In genomic region chr11:16772141-16772512, GRCh38 we compare ENCODE assay signal across 3 cellular contexts.
TF ChIP-seq lines count a peak whose summit lies in the region.

No MANE protein-coding gene starts in this region.

TF ChIP-seq in SK-N-SH, 30 proteins besides CTCF, POLR2A, EP300 and RAD21:
- TF ChIP-seq RFX5 (IDR thresholded peaks at IDR 0.05; ENCODE audit: low read length): no peak
- no peak for TF ChIP-seq SIN3A (IDR thresholded peaks at IDR 0.05; ENCODE audit: borderline replicate concordance, low read depth, low read length)
- no peak for TF ChIP-seq TEAD4 (IDR thresholded peaks at IDR 0.05; ENCODE audit: borderline replicate concordance, insufficient read depth)
- no peak for TF ChIP-seq FOSL2 (IDR thresholded peaks at IDR 0.05; ENCODE audit: borderline replicate concordance, low read depth)
- no peak for TF ChIP-seq USF1 (IDR thresholded peaks at IDR 0.05; ENCODE audit: borderline replicate concordance, low read depth)
- no peak for TF ChIP-seq NFIC (IDR thresholded peaks at IDR 0.05; ENCODE audit: borderline replicate concordance)
- TF ChIP-seq JUND (IDR thresholded peaks at IDR 0.05): no peak
- TF ChIP-seq REST (IDR thresholded peaks at IDR 0.05; ENCODE audit: low read depth, low read length): no peak
- TF ChIP-seq MEF2A (IDR thresholded peaks at IDR 0.05; ENCODE audit: borderline replicate concordance, low read depth): no peak
- no peak for TF ChIP-seq IRF3 (IDR thresholded peaks at IDR 0.05; ENCODE audit: low read depth, low read length)
- TF ChIP-seq MAX (IDR thresholded peaks at IDR 0.05; ENCODE audit: low read depth): no peak
- no peak for TF ChIP-seq POLR2AphosphoS5 (IDR thresholded peaks at IDR 0.05; ENCODE audit: low read depth, low read length)

TF ChIP-seq in SK-N-SH treated with all-trans-retinoic acid at 6 μM for 48 hours, 23 proteins besides CTCF, POLR2A, EP300 and RAD21:
- TF ChIP-seq ZC3H10 (CRISPR knock-in tag; IDR thresholded peaks at IDR 0.05): no peak
- no peak for TF ChIP-seq PPARA (CRISPR knock-in tag; IDR thresholded peaks at IDR 0.05; ENCODE audit: borderline replicate concordance)
- no peak for TF ChIP-seq CSRNP3 (CRISPR knock-in tag; IDR thresholded peaks at IDR 0.05)
- no peak for TF ChIP-seq SNAI2 (CRISPR knock-in tag; IDR thresholded peaks at IDR 0.05)
- TF ChIP-seq CREB5 (CRISPR knock-in tag; IDR thresholded peaks at IDR 0.05; ENCODE audit: low read depth): no peak
- no peak for TF ChIP-seq ZFP3 (CRISPR knock-in tag; IDR thresholded peaks at IDR 0.05)
- TF ChIP-seq RARB (CRISPR knock-in tag; IDR thresholded peaks at IDR 0.05): no peak
- TF ChIP-seq ZNF565 (CRISPR knock-in tag; conservative IDR thresholded peaks at IDR 0.05; ENCODE audit: low read depth): no peak
TF ChIP-seq in SK-N-SH treated with all-trans-retinoic acid at 6 μM for 48 hours: peak in this region for 0.

TF ChIP-seq in GM12878, 131 proteins besides CTCF, POLR2A, EP300 and RAD21:
- TF ChIP-seq ZNF274 (IDR thresholded peaks at IDR 0.05; ENCODE audit: insufficient read depth, insufficient read length) (no peak), ZNF592 (IDR thresholded peaks at IDR 0.05) (no peak), REST (IDR thresholded peaks at IDR 0.05; ENCODE audit: low read depth, low read length) (no peak), MEF2B (IDR thresholded peaks at IDR 0.05; ENCODE audit: partially characterized antibody, poor library complexity, severe bottlenecking) (peak; percentile 64)
TF ChIP-seq in GM12878: peak in this region for 1.
